9 cellular contexts compared by ENCODE assay signal in genomic region chr4:38735870-38736269, GRCh38. TPM values are rescaled to one million over a fixed set of nuclear protein-coding genes. Genes with fewer than 3 reads are reported as not detected.
"Had no signal": no experiment of that assay in that cellular context is flagged by ENCODE, and none has a peak within 500 bp of the region (broad histone marks: within the 10 kb centered on the region; RNA-seq: fewer than 3 reads in every experiment).

No MANE protein-coding gene starts in this region.

- FAIRE-seq: G401.6, GM12878, GM12891, GM12892, GM18507, GM19239 had no signal

- DNase-seq: GDM1, GF-D8 had no signal

- ATAC-seq: GM12878 had no signal

- H3K4me3 ChIP-seq: GM12878 had no signal

RNA-seq across cellular contexts. Expression of gene TLR10, which starts 46.9 kb away (rescaled TPM):
- total RNA-seq: G401 had no signal
